In the genomic region with DNA sequence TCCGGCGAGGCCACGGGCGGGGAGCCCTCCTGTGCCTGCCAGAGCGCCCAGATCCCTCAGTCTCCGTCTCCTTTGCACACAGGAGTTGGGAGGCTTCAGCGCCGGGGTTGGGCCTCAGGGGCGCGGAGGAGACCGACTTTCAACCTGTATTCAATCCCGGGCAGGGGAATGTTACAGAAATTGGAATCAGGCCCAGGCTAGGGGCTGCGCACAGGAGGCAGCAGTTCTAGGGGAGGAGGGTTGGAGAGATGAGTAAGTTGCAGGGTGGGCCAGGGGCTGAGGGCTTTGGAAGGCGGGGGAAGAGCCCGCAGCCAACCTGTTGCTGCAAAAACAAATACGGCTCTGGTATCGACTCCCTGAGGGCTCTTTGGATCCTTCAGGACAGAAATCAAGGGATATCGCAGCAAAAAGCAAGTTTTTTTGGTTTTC, we compare ENCODE assay signal across 18 cellular contexts. TPM values are rescaled to one million over a fixed set of nuclear protein-coding genes. Genes with fewer than 3 reads are reported as not detected.
DNase-seq lines count a peak whose midpoint lies in the region; ATAC-seq and TF ChIP-seq lines count a peak whose summit lies in the region.
"Had no signal": no experiment of that assay in that cellular context is flagged by ENCODE, and none has a peak within 500 bp of the region (broad histone marks: within the 10 kb centered on the region; RNA-seq: fewer than 3 reads in every experiment).

No MANE protein-coding gene starts in this region.

- H3K4me2 ChIP-seq in neural cell (ENCODE audit: low read length) = no peak overlapping the region

- POLR2A ChIA-PET in T-cell (lab: Charles Lee) = no interaction called here

- peak; percentile 12 for ATAC-seq in Right ventricle myocardium superior (ENCODE audit: poor library complexity)
- ATAC-seq in Right ventricle myocardium inferior = no peak
- ATAC-seq in aorta (ENCODE audit: low FRiP score) = peak; percentile 21
- ATAC-seq in T-cell (replicated peaks in 1 of 4) = no peak

- no peaks in the 10 kb centered on the region for H4K20me1 ChIP-seq in neural cell (ENCODE audit: insufficient read depth)

- no peaks in the 10 kb centered on the region for H3K79me2 ChIP-seq in neural cell (replicated peaks; ENCODE audit: insufficient read depth, low read length)

- H3K27me3 ChIP-seq in right atrium auricular region = no peaks in the 10 kb centered on the region
- H3K27me3 ChIP-seq in neural cell (ENCODE audit: insufficient read depth, low read depth, low read length) = peaks cover 30% of the 10 kb centered on the region
- H3K27me3 ChIP-seq in aorta (ENCODE audit: control insufficient read depth in 1 of 2, insufficient read depth in 2 of 2, low read length in 1 of 2) = no peaks in the 10 kb centered on the region

- TF ChIP-seq EP300 in neural cell (conservative IDR thresholded peaks at IDR 0.05; ENCODE audit: poor library complexity, severe bottlenecking) = no peak

- H3K4me1 Mint-ChIP-seq in T-cell = no peaks in the 10 kb centered on the region

- peaks cover 29 to 33% of the 10 kb centered on the region in 2 donors for H3K27me3 Mint-ChIP-seq in T-cell

- intact Hi-C loops in Right ventricle myocardium superior (cut with DNase I) (no loop called here), Right ventricle myocardium inferior (cut with DNase I) (no loop called here), aorta (cut with DNase I) (no loop called here)

- H3K9me3 ChIP-seq in right atrium auricular region = no peaks in the 10 kb centered on the region
- H3K9me3 ChIP-seq in neural cell (ENCODE audit: low read length) = no peaks in the 10 kb centered on the region
- no peaks in the 10 kb centered on the region for H3K9me3 ChIP-seq in aorta (ENCODE audit: control insufficient read depth, low read length)
- H3K9me3 ChIP-seq: upper lobe of left lung had no signal

- H2AFZ ChIP-seq in neural cell (ENCODE audit: low read depth, low read length) = no peak overlapping the region

- H3K27ac ChIP-seq in right atrium auricular region (no peak overlapping the region), neural cell (ENCODE audit: low read length) (no peak overlapping the region), aorta (ENCODE audit: low read depth in 1 of 2, low read length in 2 of 2) (no peak overlapping the region)
- H3K27ac ChIP-seq: HL-60, upper lobe of left lung had no signal

- no peaks in the 10 kb centered on the region for H3F3A ChIP-seq in neural cell (ENCODE audit: insufficient read depth, low read length, poor library complexity, severe bottlenecking)

- TF ChIP-seq CTCF in right atrium auricular region (IDR thresholded peaks at IDR 0.05) = no peak
- no peak for TF ChIP-seq CTCF in neural cell (IDR thresholded peaks at IDR 0.05; ENCODE audit: poor library complexity, severe bottlenecking)

- H3K9me2 ChIP-seq in neural cell (ENCODE audit: insufficient read depth, low read length) = no peaks in the 10 kb centered on the region

- no peak for TF ChIP-seq RAD21 in neural cell (conservative IDR thresholded peaks at IDR 0.05)

- H3K4me3 Mint-ChIP-seq in T-cell = no peak overlapping the region
- H3K4me3 Mint-ChIP-seq: activated CD4-positive, alpha-beta memory T cell treated with anti-CD3 and anti-CD28 coated beads for 36 hours; activated T-helper 1 cell treated with anti-CD3 and anti-CD28 coated beads, Interleukin-12 subunit alpha, Interleukin-12 subunit beta, Interleukin-2, Interleukin-4 antibody, amounts not matched to agents 30 ng/mL and 10 ng/mL and 1 ng/mL, durations not matched to agents 14 hours and 24 hours and 36 hours; CD4-positive, alpha-beta T cell; HFFc6 had no signal

- no peak for DNase-seq in Right ventricle myocardium superior
- no peak for DNase-seq in Right ventricle myocardium inferior (ENCODE audit: missing footprints)
- no peak for DNase-seq in right atrium auricular region (ENCODE audit: low spot score)
- DNase-seq in aorta = no peak
- no peak for DNase-seq in activated naive CD4-positive, alpha-beta T cell (lab: John Stamatoyannopoulos, UW)
- no peak for DNase-seq in DMS53 treated with DMSO at 0.1 percent for 48 hours (lab: John Stamatoyannopoulos, UW; ENCODE audit: unreplicated experiment)
- no peak for DNase-seq in T-cell
- DNase-seq: activated CD4-positive, alpha-beta memory T cell treated with anti-CD3 and anti-CD28 coated beads for 36 hours; amniotic stem cell; CD4-positive, alpha-beta T cell; HFFc6; NCI-H187 treated with DMSO at 0.1 percent for 48 hours had no signal

- peaks cover 3 to 5% (median 5%) of the 10 kb centered on the region in 3 donors for H3K9me3 Mint-ChIP-seq in T-cell
- H3K9me3 Mint-ChIP-seq: activated CD4-positive, alpha-beta memory T cell treated with anti-CD3 and anti-CD28 coated beads for 36 hours; activated T-helper 1 cell treated with anti-CD3 and anti-CD28 coated beads, Interleukin-12 subunit alpha, Interleukin-12 subunit beta, Interleukin-2, Interleukin-4 antibody, amounts not matched to agents 30 ng/mL and 10 ng/mL and 1 ng/mL, durations not matched to agents 14 hours and 24 hours and 36 hours; CD4-positive, alpha-beta T cell had no signal

- CTCF ChIA-PET in T-cell (lab: Charles Lee) = no interaction called here

- no peak overlapping the region for H3K9ac ChIP-seq in neural cell (ENCODE audit: low read length)

- WGBS in aorta, 2 donors = 34 to 44% methylated on average over 18 of the region's 18 CpGs

- H3K36me3 ChIP-seq in right atrium auricular region (no peaks in the 10 kb centered on the region), neural cell (ENCODE audit: insufficient read depth, low read length) (no peaks in the 10 kb centered on the region), aorta (ENCODE audit: control insufficient read depth in 1 of 2, insufficient read depth in 2 of 2, low read length in 1 of 2) (no peaks in the 10 kb centered on the region)
- H3K36me3 ChIP-seq: upper lobe of left lung had no signal

- peaks cover 0 to 12% of the 10 kb centered on the region in 2 donors for H3K4me1 ChIP-seq in right atrium auricular region
- no peaks in the 10 kb centered on the region for H3K4me1 ChIP-seq in aorta (ENCODE audit: control insufficient read depth in 1 of 2, insufficient read depth in 2 of 2, low read length in 2 of 2)

- H3K27ac Mint-ChIP-seq in T-cell = no peak overlapping the region
- H3K27ac Mint-ChIP-seq: activated CD4-positive, alpha-beta memory T cell treated with anti-CD3 and anti-CD28 coated beads for 36 hours; activated T-helper 1 cell treated with anti-CD3 and anti-CD28 coated beads, Interleukin-12 subunit alpha, Interleukin-12 subunit beta, Interleukin-2, Interleukin-4 antibody, amounts not matched to agents 30 ng/mL and 10 ng/mL and 1 ng/mL, durations not matched to agents 14 hours and 24 hours and 36 hours; CD4-positive, alpha-beta T cell; HFFc6 had no signal

- H3K4me3 ChIP-seq in right atrium auricular region = peak overlapping the region; percentile 39 to 58
- peak overlapping the region; percentile 76 for H3K4me3 ChIP-seq in neural cell (ENCODE audit: low read length)
- no peak overlapping the region for H3K4me3 ChIP-seq in aorta (ENCODE audit: low read length in 2 of 2)

- no peaks in the 10 kb centered on the region for H3K36me3 Mint-ChIP-seq in T-cell
- H3K36me3 Mint-ChIP-seq: activated CD4-positive, alpha-beta memory T cell treated with anti-CD3 and anti-CD28 coated beads for 36 hours had no signal

TF ChIP-seq in neural cell, 6 proteins besides CTCF, POLR2A, EP300 and RAD21:
- TF ChIP-seq, protein P1, sequence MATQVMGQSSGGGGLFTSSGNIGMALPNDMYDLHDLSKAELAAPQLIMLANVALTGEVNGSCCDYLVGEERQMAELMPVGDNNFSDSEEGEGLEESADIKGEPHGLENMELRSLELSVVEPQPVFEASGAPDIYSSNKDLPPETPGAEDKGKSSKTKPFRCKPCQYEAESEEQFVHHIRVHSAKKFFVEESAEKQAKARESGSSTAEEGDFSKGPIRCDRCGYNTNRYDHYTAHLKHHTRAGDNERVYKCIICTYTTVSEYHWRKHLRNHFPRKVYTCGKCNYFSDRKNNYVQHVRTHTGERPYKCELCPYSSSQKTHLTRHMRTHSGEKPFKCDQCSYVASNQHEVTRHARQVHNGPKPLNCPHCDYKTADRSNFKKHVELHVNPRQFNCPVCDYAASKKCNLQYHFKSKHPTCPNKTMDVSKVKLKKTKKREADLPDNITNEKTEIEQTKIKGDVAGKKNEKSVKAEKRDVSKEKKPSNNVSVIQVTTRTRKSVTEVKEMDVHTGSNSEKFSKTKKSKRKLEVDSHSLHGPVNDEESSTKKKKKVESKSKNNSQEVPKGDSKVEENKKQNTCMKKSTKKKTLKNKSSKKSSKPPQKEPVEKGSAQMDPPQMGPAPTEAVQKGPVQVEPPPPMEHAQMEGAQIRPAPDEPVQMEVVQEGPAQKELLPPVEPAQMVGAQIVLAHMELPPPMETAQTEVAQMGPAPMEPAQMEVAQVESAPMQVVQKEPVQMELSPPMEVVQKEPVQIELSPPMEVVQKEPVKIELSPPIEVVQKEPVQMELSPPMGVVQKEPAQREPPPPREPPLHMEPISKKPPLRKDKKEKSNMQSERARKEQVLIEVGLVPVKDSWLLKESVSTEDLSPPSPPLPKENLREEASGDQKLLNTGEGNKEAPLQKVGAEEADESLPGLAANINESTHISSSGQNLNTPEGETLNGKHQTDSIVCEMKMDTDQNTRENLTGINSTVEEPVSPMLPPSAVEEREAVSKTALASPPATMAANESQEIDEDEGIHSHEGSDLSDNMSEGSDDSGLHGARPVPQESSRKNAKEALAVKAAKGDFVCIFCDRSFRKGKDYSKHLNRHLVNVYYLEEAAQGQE (IDR thresholded peaks at IDR 0.05; ENCODE audit: borderline replicate concordance) = no peak
- no peak for TF ChIP-seq TAF1 (IDR thresholded peaks at IDR 0.05; ENCODE audit: low read depth)
- no peak for TF ChIP-seq EZH2 (IDR thresholded peaks at IDR 0.05; ENCODE audit: borderline replicate concordance, insufficient read depth, low read length, poor library complexity, severe bottlenecking)
- no peak for TF ChIP-seq POLR2AphosphoS5 (IDR thresholded peaks at IDR 0.05)
- no peak for TF ChIP-seq SMC3 (conservative IDR thresholded peaks at IDR 0.05; ENCODE audit: poor library complexity)
- TF ChIP-seq MXI1 (conservative IDR thresholded peaks at IDR 0.05; ENCODE audit: poor library complexity, severe bottlenecking) = no peak

RNA-seq across cellular contexts. Expression of gene KCNA4, which starts 0.7 kb away (rescaled TPM):
- total RNA-seq in Right ventricle myocardium superior (2.1 TPM), Right ventricle myocardium inferior (1.9 TPM), right atrium auricular region (1 to 10 TPM; 5.0 to 8.1 TPM), aorta (under 1 TPM; 0.06 to 0.54 TPM), T-cell (not detected)
- polyA plus RNA-seq in neural cell (2.5 and 5.9 TPM in 2 replicates), aorta (not detected)
- 14.5 and 16.6 TPM in 2 replicates for polyA minus RNA-seq in neural cell
- total RNA-seq: A172; activated CD4-positive, alpha-beta memory T cell treated with anti-CD3 and anti-CD28 coated beads for 36 hours; activated T-helper 1 cell treated with anti-CD3 and anti-CD28 coated beads, Interleukin-12 subunit alpha, Interleukin-12 subunit beta, Interleukin-2, Interleukin-4 antibody, amounts not matched to agents 30 ng/mL and 10 ng/mL and 1 ng/mL, durations not matched to agents 14 hours and 24 hours and 36 hours; CD4-positive, alpha-beta T cell; HFFc6; renal cortical epithelial cell had no signal

Comparison
In these comparisons a context has a peak if more than half of its experiments do, and no peak if none do; other contexts are left out.
1. ATAC-seq: peak in Right ventricle myocardium superior (single experiment) and aorta (single experiment); none in Right ventricle myocardium inferior (single experiment) and T-cell (0 of 4).
2. H3K4me3 ChIP-seq: peak in right atrium auricular region (2 of 2) and neural cell (single experiment); none in aorta (0 of 2).